31 cellular contexts compared by ENCODE assay signal in genomic region chr3:143648218-143648617, GRCh38.
"Had no signal": no experiment of that assay in that cellular context is flagged by ENCODE, and none has a peak within 500 bp of the region (broad histone marks: within the 10 kb centered on the region; RNA-seq: fewer than 3 reads in every experiment).

No MANE protein-coding gene starts in this region.

- H3K9me3 ChIP-seq: heart left ventricle, left ventricle myocardium inferior, mucosa of descending colon, neutrophil, ovary, thoracic aorta, vagina had no signal

- H3K27me3 Mint-ChIP-seq: activated B cell treated with CpG ODN at 0.5 μM for 24 hours; activated CD8-positive, alpha-beta memory T cell treated with anti-CD3 and anti-CD28 coated beads, Interleukin-2, amount 10 ng/mL, durations not matched to agents 7 days and 5 days; activated naive CD4-positive, alpha-beta T cell treated with anti-CD3 and anti-CD28 coated beads, Interleukin-2, amount 50 U/mL, for 24 hours; activated naive CD8-positive, alpha-beta T cell treated with anti-CD3 and anti-CD28 coated beads, Interleukin-2, amount 50 U/mL, for 24 hours; T-helper 17 cell; type B pancreatic cell had no signal

- ATAC-seq: activated CD8-positive, alpha-beta memory T cell treated with anti-CD3 and anti-CD28 coated beads, Interleukin-2, amount 10 ng/mL, durations not matched to agents 7 days and 5 days; activated CD8-positive, alpha-beta T cell treated with anti-CD3 and anti-CD28 coated beads, Interleukin-2, amount 10 ng/mL, durations not matched to agents 7 days and 5 days; activated naive CD8-positive, alpha-beta T cell treated with anti-CD3 and anti-CD28 coated beads, Interleukin-2, amount 50 U/mL, for 24 hours; heart left ventricle; mucosa of descending colon; sciatic nerve; stimulated activated naive CD8-positive, alpha-beta T cell treated with anti-CD3 and anti-CD28 coated beads, Interleukin-15, Interleukin-2, amounts not matched to agents 100 U/mL and 50 U/mL, for 24 hours; T-helper 17 cell had no signal

- H3K4me3 ChIP-seq: heart left ventricle, left ventricle myocardium inferior, lung, mucosa of descending colon, ovary, skin epidermis, thoracic aorta, vagina had no signal

- H3K4me3 Mint-ChIP-seq: activated B cell treated with CpG ODN at 0.5 μM for 24 hours; activated CD8-positive, alpha-beta memory T cell treated with anti-CD3 and anti-CD28 coated beads, Interleukin-2, amount 10 ng/mL, durations not matched to agents 7 days and 5 days; activated CD8-positive, alpha-beta T cell treated with anti-CD3 and anti-CD28 coated beads, Interleukin-2, amount 10 ng/mL, durations not matched to agents 7 days and 5 days; activated naive CD4-positive, alpha-beta T cell treated with anti-CD3 and anti-CD28 coated beads, Interleukin-2, amount 50 U/mL, for 24 hours; activated naive CD8-positive, alpha-beta T cell treated with anti-CD3 and anti-CD28 coated beads, Interleukin-2, amount 50 U/mL, for 24 hours; nephron; T-helper 17 cell; type B pancreatic cell had no signal

- H3K4me1 Mint-ChIP-seq: activated CD8-positive, alpha-beta memory T cell treated with anti-CD3 and anti-CD28 coated beads, Interleukin-2, amount 10 ng/mL, durations not matched to agents 7 days and 5 days; activated naive CD4-positive, alpha-beta T cell treated with anti-CD3 and anti-CD28 coated beads, Interleukin-2, amount 50 U/mL, for 24 hours; activated naive CD8-positive, alpha-beta T cell treated with anti-CD3 and anti-CD28 coated beads, Interleukin-2, amount 50 U/mL, for 24 hours; T-helper 17 cell had no signal

- H3K27ac ChIP-seq: heart left ventricle, left ventricle myocardium inferior, neutrophil, ovary, skin epidermis, thoracic aorta, vagina had no signal

- H3K9me3 Mint-ChIP-seq: activated B cell treated with CpG ODN at 0.5 μM for 24 hours; activated naive CD4-positive, alpha-beta T cell treated with anti-CD3 and anti-CD28 coated beads, Interleukin-2, amount 50 U/mL, for 24 hours; activated naive CD8-positive, alpha-beta T cell treated with anti-CD3 and anti-CD28 coated beads, Interleukin-2, amount 50 U/mL, for 24 hours; activated T-helper 2 cell treated with anti-CD3 and anti-CD28 coated beads, Interferon-gamma antibody, Interleukin-2, Interleukin-4, amounts not matched to agents 10 μg/mL and 5 μg/mL and 100 μg/mL, durations not matched to agents 14 hours and 24 hours and 36 hours; nephron; type B pancreatic cell had no signal

- H3K27ac Mint-ChIP-seq: activated B cell treated with CpG ODN at 0.5 μM for 24 hours; activated CD8-positive, alpha-beta memory T cell treated with anti-CD3 and anti-CD28 coated beads, Interleukin-2, amount 10 ng/mL, durations not matched to agents 7 days and 5 days; activated CD8-positive, alpha-beta T cell treated with anti-CD3 and anti-CD28 coated beads, Interleukin-2, amount 10 ng/mL, durations not matched to agents 7 days and 5 days; activated naive CD4-positive, alpha-beta T cell treated with anti-CD3 and anti-CD28 coated beads, Interleukin-2, amount 50 U/mL, for 24 hours; activated naive CD8-positive, alpha-beta T cell treated with anti-CD3 and anti-CD28 coated beads, Interleukin-2, amount 50 U/mL, for 24 hours; activated T-helper 2 cell treated with anti-CD3 and anti-CD28 coated beads, Interferon-gamma antibody, Interleukin-2, Interleukin-4, amounts not matched to agents 10 μg/mL and 5 μg/mL and 100 μg/mL, durations not matched to agents 14 hours and 24 hours and 36 hours; nephron; progenitor cell of endocrine pancreas; T-helper 17 cell; type B pancreatic cell had no signal

- H3K36me3 ChIP-seq: left ventricle myocardium inferior, neutrophil, ovary, thoracic aorta had no signal

- H3K36me3 Mint-ChIP-seq: type B pancreatic cell had no signal

- H3K4me1 ChIP-seq: left ventricle myocardium inferior, vagina had no signal

- H3K27me3 ChIP-seq: heart left ventricle, neutrophil, ovary, vagina had no signal

- DNase-seq: activated B cell treated with CpG ODN at 0.5 μM for 24 hours; activated CD4-positive, alpha-beta T cell treated with anti-CD3 and anti-CD28 coated beads, Interleukin-2, amount 50 U/mL, for 1 hour; activated CD8-positive, alpha-beta memory T cell treated with anti-CD3 and anti-CD28 coated beads, Interleukin-2, amount 10 ng/mL, durations not matched to agents 7 days and 5 days; activated CD8-positive, alpha-beta T cell treated with anti-CD3 and anti-CD28 coated beads, Interleukin-2, amount 10 ng/mL, durations not matched to agents 7 days and 5 days; activated T-cell treated with anti-CD3 and anti-CD28 coated beads, Interleukin-2, amount 50 U/mL, for 48 hours; amygdala; caudate nucleus; cortex of kidney; foreskin fibroblast; heart left ventricle; hypothalamus; left ventricle myocardium inferior; mucosa of descending colon; ovary; stimulated activated CD4-positive, alpha-beta T cell treated with anti-CD3 and anti-CD28 coated beads, Interleukin-12 subunit alpha, Interleukin-12 subunit beta, amount 100 ng/mL, for 4 hours; stimulated activated CD4-positive, alpha-beta T cell treated with anti-CD3 and anti-CD28 coated beads, Interleukin-4, amount 100 ng/mL, for 1 hour; T-helper 17 cell; T1000 had no signal
